Comparison of ENCODE assay signal across 12 cellular contexts in genomic region chr12:122700038-122700710, GRCh38. TPM values are rescaled to one million over a fixed set of nuclear protein-coding genes. Genes with fewer than 3 reads are reported as not detected.
"Had no signal": no experiment of that assay in that cellular context is flagged by ENCODE, and none has a peak within 500 bp of the region (broad histone marks: within the 10 kb centered on the region; RNA-seq: fewer than 3 reads in every experiment).

No MANE protein-coding gene starts in this region.

RNA-seq across cellular contexts. Expression of gene HCAR2, which starts 3.0 kb away (rescaled TPM):
- total RNA-seq: activated CD4-positive, alpha-beta memory T cell treated with anti-CD3 and anti-CD28 coated beads, Interleukin-2, amount 10 ng/mL, durations not matched to agents 7 days and 5 days; activated CD4-positive, alpha-beta T cell treated with anti-CD3 and anti-CD28 coated beads for 36 hours; activated CD8-positive, alpha-beta memory T cell treated with anti-CD3 and anti-CD28 coated beads for 36 hours; activated naive CD4-positive, alpha-beta T cell treated with anti-CD3 and anti-CD28 coated beads for 36 hours; activated T-helper 17 cell treated with anti-CD3 and anti-CD28 coated beads, Interleukin-2, amount 50 U/mL, for 72 hours; RPMI7951; SJCRH30; T-helper 2 cell treated with Interferon-gamma antibody and Interleukin-4, amounts not matched to agents 100 ng/mL and 5 ng/mL, for 36 hours had no signal
- polyA plus RNA-seq: IgD-negative memory B cell, SK-N-SH had no signal

RNA-seq across cellular contexts. Expression of gene HCAR3, which starts 16.4 kb away (rescaled TPM):
- total RNA-seq: activated CD4-positive, alpha-beta memory T cell treated with anti-CD3 and anti-CD28 coated beads, Interleukin-2, amount 10 ng/mL, durations not matched to agents 7 days and 5 days; activated CD8-positive, alpha-beta memory T cell treated with anti-CD3 and anti-CD28 coated beads for 36 hours; activated naive CD4-positive, alpha-beta T cell treated with anti-CD3 and anti-CD28 coated beads for 36 hours; activated T-helper 17 cell treated with anti-CD3 and anti-CD28 coated beads, Interleukin-2, amount 50 U/mL, for 72 hours; MCF 10A; Right ventricle myocardium superior; RPMI7951; SJCRH30 had no signal
- polyA plus RNA-seq: IgD-negative memory B cell, SK-N-SH had no signal

RNA-seq across cellular contexts. Expression of gene HCAR1, which starts 30.5 kb away (rescaled TPM):
- total RNA-seq: MCF 10A, SJCRH30 had no signal
- polyA plus RNA-seq: IgD-negative memory B cell, SK-N-SH had no signal
